In the genomic region with DNA sequence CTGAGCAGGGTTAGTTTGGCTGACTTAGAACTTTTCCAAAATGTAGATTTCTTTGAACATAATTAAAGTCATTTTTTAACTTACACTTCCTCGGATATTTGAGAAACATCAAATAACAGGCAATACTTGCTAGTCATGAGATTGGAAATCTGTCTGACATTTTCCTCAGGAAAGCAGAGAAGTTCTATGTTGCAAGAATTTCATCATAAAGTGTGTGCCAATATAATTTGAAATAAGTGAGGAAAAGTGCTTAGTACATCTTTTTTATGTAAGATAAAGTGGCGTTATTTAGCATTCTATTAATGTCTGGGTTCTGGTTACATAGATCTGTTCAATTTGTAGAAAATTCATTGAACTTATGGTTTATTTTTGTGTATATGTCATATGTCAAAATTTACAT, we compare ENCODE assay signal across 2 cellular contexts.
TF ChIP-seq lines count a peak whose summit lies in the region.

No MANE protein-coding gene starts in this region.

TF ChIP-seq in H1, 55 proteins besides CTCF, POLR2A, EP300 and RAD21:
- TF ChIP-seq CTBP2 (IDR thresholded peaks at IDR 0.05; ENCODE audit: borderline replicate concordance, insufficient read depth, insufficient read length, low read length): no peak

TF ChIP-seq in SK-N-SH treated with all-trans-retinoic acid at 6 μM for 48 hours, 23 proteins besides CTCF, POLR2A, EP300 and RAD21:
- TF ChIP-seq TCF4 (CRISPR knock-in tag; IDR thresholded peaks at IDR 0.05; ENCODE audit: borderline replicate concordance) (no peak), BACH2 (CRISPR knock-in tag; IDR thresholded peaks at IDR 0.05; ENCODE audit: borderline replicate concordance) (no peak), TOX (CRISPR knock-in tag; IDR thresholded peaks at IDR 0.05; ENCODE audit: borderline replicate concordance) (no peak), GLIS3 (CRISPR knock-in tag; IDR thresholded peaks at IDR 0.05) (no peak), ARNTL (CRISPR knock-in tag; IDR thresholded peaks at IDR 0.05; ENCODE audit: borderline replicate concordance, low read depth) (no peak), ESRRG (CRISPR knock-in tag; IDR thresholded peaks at IDR 0.05) (no peak)
- TF ChIP-seq, protein P1, sequence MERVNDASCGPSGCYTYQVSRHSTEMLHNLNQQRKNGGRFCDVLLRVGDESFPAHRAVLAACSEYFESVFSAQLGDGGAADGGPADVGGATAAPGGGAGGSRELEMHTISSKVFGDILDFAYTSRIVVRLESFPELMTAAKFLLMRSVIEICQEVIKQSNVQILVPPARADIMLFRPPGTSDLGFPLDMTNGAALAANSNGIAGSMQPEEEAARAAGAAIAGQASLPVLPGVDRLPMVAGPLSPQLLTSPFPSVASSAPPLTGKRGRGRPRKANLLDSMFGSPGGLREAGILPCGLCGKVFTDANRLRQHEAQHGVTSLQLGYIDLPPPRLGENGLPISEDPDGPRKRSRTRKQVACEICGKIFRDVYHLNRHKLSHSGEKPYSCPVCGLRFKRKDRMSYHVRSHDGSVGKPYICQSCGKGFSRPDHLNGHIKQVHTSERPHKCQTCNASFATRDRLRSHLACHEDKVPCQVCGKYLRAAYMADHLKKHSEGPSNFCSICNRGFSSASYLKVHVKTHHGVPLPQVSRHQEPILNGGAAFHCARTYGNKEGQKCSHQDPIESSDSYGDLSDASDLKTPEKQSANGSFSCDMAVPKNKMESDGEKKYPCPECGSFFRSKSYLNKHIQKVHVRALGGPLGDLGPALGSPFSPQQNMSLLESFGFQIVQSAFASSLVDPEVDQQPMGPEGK (CRISPR knock-in tag; IDR thresholded peaks at IDR 0.05; ENCODE audit: borderline replicate concordance): no peak
- TF ChIP-seq, protein P2, sequence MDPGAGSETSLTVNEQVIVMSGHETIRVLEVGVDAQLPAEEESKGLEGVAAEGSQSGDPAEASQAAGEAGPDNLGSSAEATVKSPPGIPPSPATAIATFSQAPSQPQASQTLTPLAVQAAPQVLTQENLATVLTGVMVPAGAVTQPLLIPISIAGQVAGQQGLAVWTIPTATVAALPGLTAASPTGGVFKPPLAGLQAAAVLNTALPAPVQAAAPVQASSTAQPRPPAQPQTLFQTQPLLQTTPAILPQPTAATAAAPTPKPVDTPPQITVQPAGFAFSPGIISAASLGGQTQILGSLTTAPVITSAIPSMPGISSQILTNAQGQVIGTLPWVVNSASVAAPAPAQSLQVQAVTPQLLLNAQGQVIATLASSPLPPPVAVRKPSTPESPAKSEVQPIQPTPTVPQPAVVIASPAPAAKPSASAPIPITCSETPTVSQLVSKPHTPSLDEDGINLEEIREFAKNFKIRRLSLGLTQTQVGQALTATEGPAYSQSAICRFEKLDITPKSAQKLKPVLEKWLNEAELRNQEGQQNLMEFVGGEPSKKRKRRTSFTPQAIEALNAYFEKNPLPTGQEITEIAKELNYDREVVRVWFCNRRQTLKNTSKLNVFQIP (CRISPR knock-in tag; IDR thresholded peaks at IDR 0.05; ENCODE audit: borderline replicate concordance, low read depth): no peak
TF ChIP-seq in SK-N-SH treated with all-trans-retinoic acid at 6 μM for 48 hours: peak in this region for 0.
